8 cellular contexts compared by ENCODE assay signal in the genomic region with DNA sequence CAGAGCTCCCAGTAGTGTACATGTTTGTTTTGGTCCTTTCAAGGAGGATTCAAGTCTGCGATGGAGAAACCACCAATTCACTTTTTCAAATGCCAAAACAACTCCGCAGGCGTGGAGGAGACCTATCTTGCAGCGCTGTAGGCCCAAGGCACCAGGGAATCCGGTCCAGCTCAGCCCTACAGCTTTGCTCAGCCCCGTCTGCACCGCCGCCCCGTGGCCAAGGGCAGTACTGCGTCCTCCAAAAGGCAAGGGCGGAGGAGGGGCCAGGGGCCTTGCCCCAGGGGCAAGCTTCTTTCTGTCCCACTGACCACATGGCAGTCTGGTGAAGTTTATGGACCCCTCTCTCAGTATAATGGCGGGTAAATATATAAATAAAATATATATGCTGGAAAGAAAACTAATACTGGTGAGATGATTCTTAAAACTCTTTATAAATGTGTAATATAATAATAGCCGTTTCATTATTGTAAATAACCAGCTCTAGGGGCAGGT. TPM values are rescaled to one million over a fixed set of nuclear protein-coding genes. Genes with fewer than 3 reads are reported as not detected.
DNase-seq lines count a peak whose midpoint lies in the region; ATAC-seq and TF ChIP-seq lines count a peak whose summit lies in the region.

No MANE protein-coding gene starts in this region.

- peaks cover 10% of the 10 kb centered on the region for H3K27me3 Mint-ChIP-seq in activated T-helper 2 cell treated with anti-CD3 and anti-CD28 coated beads, Interferon-gamma antibody, Interleukin-2, Interleukin-4, amounts not matched to agents 10 μg/mL and 5 μg/mL and 100 μg/mL, durations not matched to agents 14 hours and 24 hours and 36 hours (ENCODE audit: low read depth)

- H3K4me1 ChIP-seq in DND-41 (ENCODE audit: insufficient read depth, low read length), result no peaks in the 10 kb centered on the region
- no peaks in the 10 kb centered on the region for H3K4me1 ChIP-seq in neutrophil (ENCODE audit: control insufficient read depth in 1 of 2, insufficient read depth in 1 of 2, low read depth in 1 of 2, low read length in 1 of 2)

- intact Hi-C loops in activated T-helper 2 cell treated with anti-CD3 and anti-CD28 coated beads, Interferon-gamma antibody, Interleukin-2, Interleukin-4, amounts not matched to agents 10 μg/mL and 5 μg/mL and 100 μg/mL, durations not matched to agents 14 hours and 24 hours and 36 hours (cut with micrococcal nuclease), result no loop called here

- peak; percentile 67 for DNase-seq in DND-41
- peak; percentile 87 for DNase-seq in HuH-7.5 (ENCODE audit: low spot score)
- DNase-seq in RPMI7951 (ENCODE audit: low read depth), result peak; percentile 61
- peak; percentile 62 for DNase-seq in activated T-helper 2 cell treated with anti-CD3 and anti-CD28 coated beads, Interferon-gamma antibody, Interleukin-2, Interleukin-4, amounts not matched to agents 10 μg/mL and 5 μg/mL and 100 μg/mL, durations not matched to agents 14 hours and 24 hours and 36 hours (ENCODE audit: low spot score)
- DNase-seq in foreskin fibroblast, result peak; percentile 47 to 86
- DNase-seq in substantia nigra (lab: John Stamatoyannopoulos, UW), result peak in 48 of 49 donors; percentile 15 to 87 (median 70)

- H3K9me3 ChIP-seq in DND-41 (ENCODE audit: insufficient read depth, low read length, severe bottlenecking) (no peaks in the 10 kb centered on the region), neutrophil (no peaks in the 10 kb centered on the region)

- no peaks in the 10 kb centered on the region for H3K79me2 ChIP-seq in DND-41 (ENCODE audit: insufficient read depth, low read length)

- no peak overlapping the region for H3K27ac ChIP-seq in DND-41 (ENCODE audit: low read length)
- no peak overlapping the region for H3K27ac ChIP-seq in neutrophil
- H3K27ac ChIP-seq in substantia nigra (ENCODE audit: low read depth, low read length, poor library complexity, severe bottlenecking), result no peak overlapping the region

- TF ChIP-seq CTCF in DND-41 (IDR thresholded peaks at IDR 0.05; ENCODE audit: borderline replicate concordance, extremely low read depth, low read length, poor library complexity, severe bottlenecking) (peak; percentile 88), foreskin fibroblast (IDR thresholded peaks at IDR 0.05; ENCODE audit: low read depth, low read length) (peak; percentile 99), neutrophil (IDR thresholded peaks at IDR 0.05) (peak; percentile 75)

- H3K4me1 Mint-ChIP-seq in activated T-helper 2 cell treated with anti-CD3 and anti-CD28 coated beads, Interferon-gamma antibody, Interleukin-2, Interleukin-4, amounts not matched to agents 10 μg/mL and 5 μg/mL and 100 μg/mL, durations not matched to agents 14 hours and 24 hours and 36 hours (ENCODE audit: low read depth), result peaks cover 2% of the 10 kb centered on the region

- H3K27me3 ChIP-seq in DND-41 (ENCODE audit: insufficient read depth, low read length, poor library complexity) (peaks cover under 1% of the 10 kb centered on the region), neutrophil (no peaks in the 10 kb centered on the region)

- no peak overlapping the region for H3K9ac ChIP-seq in DND-41 (ENCODE audit: low read depth, low read length)

- 0 out of 2 replicates have a peak, but pooled peaks cover 4% of the 10 kb centered on the region for H4K20me1 ChIP-seq in DND-41 (ENCODE audit: insufficient read depth, low read length)

- H3K36me3 Mint-ChIP-seq in activated T-helper 2 cell treated with anti-CD3 and anti-CD28 coated beads, Interferon-gamma antibody, Interleukin-2, Interleukin-4, amounts not matched to agents 10 μg/mL and 5 μg/mL and 100 μg/mL, durations not matched to agents 14 hours and 24 hours and 36 hours (ENCODE audit: low read depth), result no peaks in the 10 kb centered on the region

- no peak overlapping the region for H3K4me2 ChIP-seq in DND-41 (ENCODE audit: insufficient read depth, low read length)

- H3K4me3 Mint-ChIP-seq in activated T-helper 2 cell treated with anti-CD3 and anti-CD28 coated beads, Interferon-gamma antibody, Interleukin-2, Interleukin-4, amounts not matched to agents 10 μg/mL and 5 μg/mL and 100 μg/mL, durations not matched to agents 14 hours and 24 hours and 36 hours (ENCODE audit: low read depth), result no peak overlapping the region

- H3K27ac Mint-ChIP-seq in activated T-helper 2 cell treated with anti-CD3 and anti-CD28 coated beads, Interferon-gamma antibody, Interleukin-2, Interleukin-4, amounts not matched to agents 10 μg/mL and 5 μg/mL and 100 μg/mL, durations not matched to agents 14 hours and 24 hours and 36 hours, result no peak overlapping the region

- no peaks in the 10 kb centered on the region for H3K9me3 Mint-ChIP-seq in activated T-helper 2 cell treated with anti-CD3 and anti-CD28 coated beads, Interferon-gamma antibody, Interleukin-2, Interleukin-4, amounts not matched to agents 10 μg/mL and 5 μg/mL and 100 μg/mL, durations not matched to agents 14 hours and 24 hours and 36 hours

- no peak overlapping the region for H3K4me3 ChIP-seq in DND-41 (ENCODE audit: low read depth in 1 of 2, low read length in 2 of 2)
- H3K4me3 ChIP-seq in foreskin fibroblast (ENCODE audit: low read depth in 1 of 2, low read length in 2 of 2), result no peak overlapping the region
- H3K4me3 ChIP-seq in neutrophil (ENCODE audit: low read depth in 1 of 2, low read length in 1 of 2), result no peak overlapping the region

- H3K36me3 ChIP-seq in DND-41 (ENCODE audit: insufficient read depth, low read length) (no peaks in the 10 kb centered on the region), neutrophil (no peaks in the 10 kb centered on the region)

- ATAC-seq in DND-41 (ENCODE audit: insufficient read depth, low read depth) (peak; percentile 87), GM19463 (IDR thresholded peaks at IDR 0.05; ENCODE audit: unreplicated experiment) (no peak)

- no peak overlapping the region for H2AFZ ChIP-seq in DND-41 (ENCODE audit: low read depth, low read length)

RNA-seq across cellular contexts. Expression of gene CD300LG, which starts 0.7 kb away (rescaled TPM):
- total RNA-seq in RPMI7951 (2014; rRNA removed; shearing (Covaris generic)), result not detected in 2 replicates
- total RNA-seq in activated T-helper 2 cell treated with anti-CD3 and anti-CD28 coated beads, Interferon-gamma antibody, Interleukin-2, Interleukin-4, amounts not matched to agents 10 μg/mL and 5 μg/mL and 100 μg/mL, durations not matched to agents 14 hours and 24 hours and 36 hours, result not detected in 2 replicates

RNA-seq across cellular contexts. Expression of gene MPP3, which starts 13.3 kb away (rescaled TPM):
- total RNA-seq in RPMI7951 (2014; rRNA removed; shearing (Covaris generic)), result 4.9 and 6.1 TPM in 2 replicates
- total RNA-seq in activated T-helper 2 cell treated with anti-CD3 and anti-CD28 coated beads, Interferon-gamma antibody, Interleukin-2, Interleukin-4, amounts not matched to agents 10 μg/mL and 5 μg/mL and 100 μg/mL, durations not matched to agents 14 hours and 24 hours and 36 hours, result 0.14 and 0.21 TPM in 2 replicates
